Comparison of ENCODE assay signal across 8 cellular contexts in genomic region chr20:62301773-62302340, GRCh38. TPM values are rescaled to one million over a fixed set of nuclear protein-coding genes. Genes with fewer than 3 reads are reported as not detected.
A peak's percentile ranks its signal among the peaks of the same experiment; 100 is the strongest.
DNase-seq lines count a peak whose midpoint lies in the region; ATAC-seq lines count a peak whose summit lies in the region.

No MANE protein-coding gene starts in this region.

- H3K27me3 Mint-ChIP-seq in IgD-negative memory B cell: no peaks in the 10 kb centered on the region

- peaks cover 6 to 20% (median 15%) of the 10 kb centered on the region in 3 donors for H3K4me1 Mint-ChIP-seq in IgD-negative memory B cell

- 2 to 3% methylated on average over 21 to 24 of the region's 24 CpGs for WGBS in esophagus, 2 donors

- no peaks in the 10 kb centered on the region for H3K36me3 Mint-ChIP-seq in IgD-negative memory B cell

- H3K36me3 ChIP-seq in esophagus (ENCODE audit: control insufficient read depth in 2 of 2, insufficient read depth in 2 of 2, low read length in 1 of 2): peaks cover 9 to 40% of the 10 kb centered on the region in 2 donors
- peaks cover 18 to 26% of the 10 kb centered on the region in 2 donors for H3K36me3 ChIP-seq in mucosa of rectum (ENCODE audit: control insufficient read depth in 2 of 2, insufficient read depth in 2 of 2, low read length in 2 of 2)

- DNase-seq in COLO829 (ENCODE audit: low spot score): peak; percentile 94
- peak; percentile 98 for DNase-seq in OCI-M1 (lab: John Stamatoyannopoulos, UW)
- DNase-seq in activated T-cell treated with anti-CD3 and anti-CD28 coated beads for 48 hours (ENCODE audit: low read depth): peak; percentile 85
- peak; percentile 83 for DNase-seq in stimulated activated CD8-positive, alpha-beta memory T cell treated with anti-CD3 and anti-CD28 coated beads, Interleukin-4, amount 100 ng/mL, for 24 hours (ENCODE audit: low read depth)

- ATAC-seq in GM21528 (IDR thresholded peaks at IDR 0.05; ENCODE audit: low FRiP score, unreplicated experiment): peak; percentile 45

- peak overlapping the region; percentile 79 to 97 for H3K9ac ChIP-seq in mucosa of rectum (ENCODE audit: low read depth in 1 of 2, low read length in 2 of 2)

- H3K27me3 ChIP-seq in esophagus (ENCODE audit: control insufficient read depth in 1 of 2, insufficient read depth in 2 of 2, low read length in 2 of 2): no peaks in the 10 kb centered on the region
- H3K27me3 ChIP-seq in mucosa of rectum (ENCODE audit: control insufficient read depth in 2 of 2, insufficient read depth in 2 of 2, low read length in 2 of 2): no peaks in the 10 kb centered on the region

- H3K27ac ChIP-seq in esophagus (ENCODE audit: low read depth in 2 of 2, low read length in 1 of 2) (peak overlapping the region; percentile 94 to 95), mucosa of rectum (ENCODE audit: low read depth in 2 of 2, low read length in 2 of 2) (peak overlapping the region; percentile 99)

- H3K4me3 Mint-ChIP-seq in IgD-negative memory B cell: peak overlapping the region; percentile 88 to 98 (median 98)

- peaks cover 6 to 23% of the 10 kb centered on the region in 2 donors for H3K4me1 ChIP-seq in esophagus (ENCODE audit: control insufficient read depth in 2 of 2, insufficient read depth in 2 of 2, low read length in 1 of 2)
- H3K4me1 ChIP-seq in mucosa of rectum (ENCODE audit: control insufficient read depth in 2 of 2, insufficient read depth in 2 of 2, low read length in 2 of 2): peaks cover 17 to 22% of the 10 kb centered on the region in 2 donors

- no peaks in the 10 kb centered on the region for H3K9me3 Mint-ChIP-seq in IgD-negative memory B cell

- H3K9me3 ChIP-seq in esophagus (ENCODE audit: control insufficient read depth in 2 of 2, insufficient read depth in 1 of 2, low read depth in 1 of 2, low read length in 1 of 2) (no peaks in the 10 kb centered on the region), mucosa of rectum (ENCODE audit: control insufficient read depth in 2 of 2, low read length in 2 of 2) (no peaks in the 10 kb centered on the region)

- peak overlapping the region; percentile 54 to 96 for H3K4me3 ChIP-seq in esophagus (ENCODE audit: low read depth in 1 of 2, low read length in 2 of 2)
- peak overlapping the region; percentile 82 to 84 for H3K4me3 ChIP-seq in mucosa of rectum (ENCODE audit: low read length in 2 of 2)

- peak overlapping the region; percentile 93 to 97 (median 95) for H3K27ac Mint-ChIP-seq in IgD-negative memory B cell

RNA-seq across cellular contexts. Expression of gene ADRM1, which starts 0.9 kb away (rescaled TPM):
- polyA plus RNA-seq in IgD-negative memory B cell (149 TPM), esophagus (100 to 1,000 TPM in 1 of 2 donors, 10 to 100 TPM in 1; 84.9 to 117 TPM)

Comparison
In these comparisons a context has a peak if more than half of its experiments do, and no peak if none do; other contexts are left out.
1. Peak in every context shown above with its lines: DNase-seq, ATAC-seq, H3K4me3 ChIP-seq and H3K27ac ChIP-seq.